In genomic region chr22:20267441-20268288, GRCh38 we compare ENCODE assay signal across 8 cellular contexts. TPM values are rescaled to one million over a fixed set of nuclear protein-coding genes. Genes with fewer than 3 reads are reported as not detected.
A peak's percentile ranks its signal among the peaks of the same experiment; 100 is the strongest.
DNase-seq lines count a peak whose midpoint lies in the region; ATAC-seq and TF ChIP-seq lines count a peak whose summit lies in the region.

No MANE protein-coding gene starts in this region.

- peak; percentile 18 for ATAC-seq in RWPE2 (ENCODE audit: low read depth)
- no peak for ATAC-seq in sciatic nerve
- ATAC-seq in GM21737 (IDR thresholded peaks at IDR 0.05; ENCODE audit: unreplicated experiment): no peak

- H3K27me3 Mint-ChIP-seq in glutamatergic neuron (ENCODE audit: unreplicated experiment): peaks cover 13% of the 10 kb centered on the region

- in situ Hi-C loops in GM23248 (cut with MboI): no loop called here

- TF ChIP-seq EP300 in sigmoid colon (IDR thresholded peaks at IDR 0.05): no peak

- no peaks in the 10 kb centered on the region for H3K36me3 Mint-ChIP-seq in glutamatergic neuron (ENCODE audit: unreplicated experiment)

- no peak overlapping the region for H3K9ac ChIP-seq in GM23248

- 1 to 2% methylated on average over 44 to 66 of the region's 104 CpGs for WGBS in GM23248 (ENCODE audit: low coverage in 1 of 2, low lambda C conversion rate in 2 of 2, missing lambda C conversion rate in 2 of 2), 2 experiments
- 1 to 2% methylated on average over 104 of the region's 104 CpGs for WGBS in sigmoid colon, 2 donors

- no peak overlapping the region for H3K27ac Mint-ChIP-seq in glutamatergic neuron (ENCODE audit: unreplicated experiment)

- H3K36me3 ChIP-seq in GM23248 (ENCODE audit: low read depth): no peaks in the 10 kb centered on the region
- H3K36me3 ChIP-seq in RWPE2 (ENCODE audit: low read depth): no peaks in the 10 kb centered on the region
- no peaks in the 10 kb centered on the region for H3K36me3 ChIP-seq in sigmoid colon

- DNase-seq in GM23248 (no peak), RWPE2 (ENCODE audit: low spot score) (no peak), glutamatergic neuron (peak; percentile 66), sigmoid colon (no peak), HUDEP-2 (lab: John Stamatoyannopoulos, UW; ENCODE audit: unreplicated experiment in 76 of 76) (no peak), sciatic nerve (ENCODE audit: low spot score) (no peak), glomerular visceral epithelial cell (ENCODE audit: extremely low spot score) (no peak)

- H3K9me3 ChIP-seq in GM23248 (ENCODE audit: low read depth) (no peaks in the 10 kb centered on the region), RWPE2 (ENCODE audit: severe bottlenecking) (no peaks in the 10 kb centered on the region), sigmoid colon (no peaks in the 10 kb centered on the region)

- no peak for TF ChIP-seq POLR2A in sigmoid colon (IDR thresholded peaks at IDR 0.05)

- no peak overlapping the region for H2AFZ ChIP-seq in GM23248

- peak overlapping the region; percentile 57 for H3K4me3 Mint-ChIP-seq in glutamatergic neuron (ENCODE audit: unreplicated experiment)

- no peak for TF ChIP-seq CTCF in RWPE2 (IDR thresholded peaks at IDR 0.05; ENCODE audit: poor library complexity, severe bottlenecking)
- TF ChIP-seq CTCF in glutamatergic neuron (IDR thresholded peaks at IDR 0.05; ENCODE audit: partially characterized antibody, unreplicated experiment): no peak
- TF ChIP-seq CTCF in sigmoid colon (IDR thresholded peaks at IDR 0.05): no peak

- H3K9me3 Mint-ChIP-seq in glutamatergic neuron (ENCODE audit: unreplicated experiment): peaks cover 7% of the 10 kb centered on the region

- no peaks in the 10 kb centered on the region for H3F3A ChIP-seq in GM23248 (ENCODE audit: insufficient read depth)

- no peaks in the 10 kb centered on the region for H4K20me1 ChIP-seq in GM23248 (ENCODE audit: insufficient read depth)

- H3K4me3 ChIP-seq in GM23248: peak overlapping the region; percentile 49
- peak overlapping the region; percentile 70 for H3K4me3 ChIP-seq in RWPE2 (ENCODE audit: severe bottlenecking)
- peak overlapping the region in 3 of 4 donors; percentile 41 to 47 (median 44) for H3K4me3 ChIP-seq in sigmoid colon

- H3K9me2 ChIP-seq in GM23248 (ENCODE audit: insufficient read depth): no peaks in the 10 kb centered on the region

- H3K27ac ChIP-seq in GM23248: no peak overlapping the region
- peak overlapping the region; percentile 23 for H3K27ac ChIP-seq in RWPE2 (ENCODE audit: poor library complexity, severe bottlenecking)
- H3K27ac ChIP-seq in sigmoid colon: no peak overlapping the region

- intact Hi-C loops in sigmoid colon (cut with DNase I) (loop anchor here (5.0 kb wide), 1 partner anchor 110 kb away; no protein-coding TSS in a partner anchor), sciatic nerve (cut with DNase I) (loop anchor here (5.0 kb wide), 1 partner anchor 110 kb away; no protein-coding TSS in a partner anchor)

- peaks cover 22% of the 10 kb centered on the region for H3K4me1 Mint-ChIP-seq in glutamatergic neuron (ENCODE audit: low read depth, unreplicated experiment)

- no peaks in the 10 kb centered on the region for H3K4me1 ChIP-seq in GM23248 (ENCODE audit: insufficient read depth)
- H3K4me1 ChIP-seq in RWPE2 (ENCODE audit: insufficient read depth, poor library complexity, severe bottlenecking): no peaks in the 10 kb centered on the region
- H3K4me1 ChIP-seq in sigmoid colon: peaks cover 0 to 14% (median 10%) of the 10 kb centered on the region in 4 donors

- H3K27me3 ChIP-seq in GM23248 (replicated peaks; ENCODE audit: insufficient read depth) (no peaks in the 10 kb centered on the region), RWPE2 (ENCODE audit: insufficient read depth, poor library complexity, severe bottlenecking) (no peaks in the 10 kb centered on the region), sigmoid colon (peaks cover 0 to 17% (median 11%) of the 10 kb centered on the region in 3 donors)

- H3K79me2 ChIP-seq in GM23248 (ENCODE audit: insufficient read depth): no peaks in the 10 kb centered on the region

- peak overlapping the region; percentile 41 for H3K4me2 ChIP-seq in GM23248 (ENCODE audit: unreplicated experiment)

RNA-seq across cellular contexts. Expression of gene RTN4R, which starts 0.5 kb away (rescaled TPM):
- total RNA-seq in GM23248 (2014; rRNA removed; shearing (Covaris generic)): 1.4 TPM in 1 of 2 replicates, not detected in the other
- polyA plus RNA-seq in GM23248 (2016; fragmentation: Nextera tagmentation; extraction: Ambion mirVana): 0.25 and 0.47 TPM in 2 replicates
- 38.3 TPM for total RNA-seq in glutamatergic neuron (ENCODE audit: unreplicated experiment)
- total RNA-seq in sigmoid colon: under 1 TPM in 2 of 4 donors, not detected in 2; 0.36 to 0.83 TPM
- 1 to 10 TPM in 2 of 3 donors, under 1 TPM in 1; 0.60 to 4.3 (median 1.4) TPM for polyA plus RNA-seq in sigmoid colon
- 4.4 TPM for total RNA-seq in sciatic nerve

RNA-seq across cellular contexts. Expression of gene DGCR6L, which starts 52.2 kb away (rescaled TPM):
- total RNA-seq in GM23248 (2014; rRNA removed; shearing (Covaris generic)): 73.3 and 84.6 TPM in 2 replicates
- 111 and 114 TPM in 2 replicates for polyA plus RNA-seq in GM23248 (2016; fragmentation: Nextera tagmentation; extraction: Ambion mirVana)
- 24.1 TPM for total RNA-seq in glutamatergic neuron (ENCODE audit: unreplicated experiment)
- 10 to 100 TPM; 62.3 to 88.6 (median 69.8) TPM for total RNA-seq in sigmoid colon
- polyA plus RNA-seq in sigmoid colon: 10 to 100 TPM; 38.6 to 72.7 (median 54.6) TPM
- total RNA-seq in sciatic nerve: 28.9 TPM
